ENCODE assay signal across 1 cellular context in the genomic region with DNA sequence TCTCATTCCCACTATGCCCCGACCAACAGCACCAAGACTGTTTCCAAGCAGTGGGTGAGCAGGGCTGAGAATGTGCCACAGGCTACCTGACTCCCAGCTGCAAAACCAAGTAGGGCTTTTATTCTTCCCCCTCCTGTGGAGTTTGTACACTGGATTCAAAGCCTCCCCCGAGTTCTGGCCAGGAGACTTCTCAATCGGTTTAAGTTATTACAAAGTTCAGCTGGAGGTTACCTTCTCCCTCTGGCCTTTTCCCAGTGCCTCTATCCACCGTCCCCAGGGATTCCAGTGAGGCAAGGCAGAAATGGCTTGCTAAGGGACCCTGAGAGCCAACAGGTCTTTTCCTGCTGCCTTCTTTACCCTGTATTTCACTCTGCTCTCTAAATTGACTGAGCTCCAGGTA.
TF ChIP-seq lines count a peak whose summit lies in the region.

No MANE protein-coding gene starts in this region.

TF ChIP-seq in GM23338, 12 proteins besides CTCF, POLR2A, EP300 and RAD21 (continued from another document):
- TF ChIP-seq ZNF462 (CRISPR knock-in tag; IDR thresholded peaks at IDR 0.05): no peak
- no peak for TF ChIP-seq NANOG (IDR thresholded peaks at IDR 0.05; ENCODE audit: borderline replicate concordance)
- TF ChIP-seq EZH2phosphoT487 (IDR thresholded peaks at IDR 0.05; ENCODE audit: unreplicated experiment): no peak
- no peak for TF ChIP-seq REST (IDR thresholded peaks at IDR 0.05; ENCODE audit: unreplicated experiment)
